Comparison of ENCODE assay signal across 12 cellular contexts in the genomic region with DNA sequence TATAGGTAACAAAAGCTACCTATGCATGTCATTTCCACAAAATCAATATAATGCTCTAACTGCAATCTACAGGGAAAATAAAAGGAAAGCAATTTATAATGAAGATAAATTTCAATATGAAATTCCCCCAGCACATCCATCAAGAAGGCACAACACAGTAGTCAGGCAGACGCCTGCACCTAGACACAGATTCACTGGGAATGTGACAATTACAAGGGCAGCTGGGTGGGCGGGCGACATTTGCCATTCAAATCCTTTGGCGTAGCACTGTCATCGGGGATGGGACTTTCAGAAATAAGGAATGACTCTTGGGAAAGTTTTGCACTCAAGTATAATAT.
DNase-seq lines count a peak whose midpoint lies in the region; ATAC-seq and TF ChIP-seq lines count a peak whose summit lies in the region.
"Had no signal": no experiment of that assay in that cellular context is flagged by ENCODE, and none has a peak within 500 bp of the region (broad histone marks: within the 10 kb centered on the region; RNA-seq: fewer than 3 reads in every experiment).

No MANE protein-coding gene starts in this region.

- peaks cover 6% of the 10 kb centered on the region for H3K9me3 Mint-ChIP-seq in activated T-helper 17 cell treated with anti-CD3 and anti-CD28 coated beads, Interleukin-2, amount 50 U/mL, for 72 hours
- no peaks in the 10 kb centered on the region for H3K9me3 Mint-ChIP-seq in neural crest cell
- H3K9me3 Mint-ChIP-seq: activated CD4-positive, alpha-beta T cell treated with anti-CD3 and anti-CD28 coated beads, Interleukin-2, amount 10 ng/mL, durations not matched to agents 7 days and 5 days; memory B cell; stimulated activated effector memory CD8-positive, alpha-beta T cell treated with anti-CD3 and anti-CD28 coated beads, Interleukin-12 subunit alpha, Interleukin-12 subunit beta, amount 100 ng/mL, for 72 hours had no signal

- ATAC-seq in activated T-helper 17 cell treated with anti-CD3 and anti-CD28 coated beads, Interleukin-2, amount 50 U/mL, for 72 hours (replicated peaks): no peak
- no peak for ATAC-seq in GM18909 (IDR thresholded peaks at IDR 0.05; ENCODE audit: poor library complexity, unreplicated experiment)

- H3K27me3 Mint-ChIP-seq in activated T-helper 17 cell treated with anti-CD3 and anti-CD28 coated beads, Interleukin-2, amount 50 U/mL, for 72 hours: no peaks in the 10 kb centered on the region
- H3K27me3 Mint-ChIP-seq in neural crest cell (ENCODE audit: low read depth): no peaks in the 10 kb centered on the region
- H3K27me3 Mint-ChIP-seq: activated CD4-positive, alpha-beta T cell treated with anti-CD3 and anti-CD28 coated beads, Interleukin-2, amount 10 ng/mL, durations not matched to agents 7 days and 5 days; activated CD8-positive, alpha-beta memory T cell treated with anti-CD3 and anti-CD28 coated beads, Interleukin-2, amount 10 ng/mL, durations not matched to agents 7 days and 5 days; memory B cell had no signal

- peaks cover 33% of the 10 kb centered on the region for H3K4me1 Mint-ChIP-seq in activated T-helper 17 cell treated with anti-CD3 and anti-CD28 coated beads, Interleukin-2, amount 50 U/mL, for 72 hours
- H3K4me1 Mint-ChIP-seq in neural crest cell: peaks cover 69% of the 10 kb centered on the region

- H3K27ac Mint-ChIP-seq in activated T-helper 17 cell treated with anti-CD3 and anti-CD28 coated beads, Interleukin-2, amount 50 U/mL, for 72 hours: peak overlapping the region; percentile 100
- H3K27ac Mint-ChIP-seq in neural crest cell (ENCODE audit: unreplicated experiment): no peak overlapping the region
- H3K27ac Mint-ChIP-seq: stimulated activated effector memory CD8-positive, alpha-beta T cell treated with anti-CD3 and anti-CD28 coated beads, Interleukin-12 subunit alpha, Interleukin-12 subunit beta, amount 100 ng/mL, for 72 hours had no signal

- no peak for TF ChIP-seq CTCF in neural crest cell (conservative IDR thresholded peaks at IDR 0.05)

- H3K4me3 Mint-ChIP-seq in activated T-helper 17 cell treated with anti-CD3 and anti-CD28 coated beads, Interleukin-2, amount 50 U/mL, for 72 hours: peak overlapping the region; percentile 11
- H3K4me3 Mint-ChIP-seq in neural crest cell: peak overlapping the region; percentile 48
- H3K4me3 Mint-ChIP-seq: activated CD4-positive, alpha-beta T cell treated with anti-CD3 and anti-CD28 coated beads, Interleukin-2, amount 10 ng/mL, durations not matched to agents 7 days and 5 days; activated CD8-positive, alpha-beta memory T cell treated with anti-CD3 and anti-CD28 coated beads, Interleukin-2, amount 10 ng/mL, durations not matched to agents 7 days and 5 days; memory B cell; stimulated activated effector memory CD8-positive, alpha-beta T cell treated with anti-CD3 and anti-CD28 coated beads, Interleukin-12 subunit alpha, Interleukin-12 subunit beta, amount 100 ng/mL, for 72 hours had no signal

- peak; percentile 40 for DNase-seq in NCI-H82 (lab: John Stamatoyannopoulos, UW)
- no peak for DNase-seq in NCI-H82 treated with DMSO at 0.1 percent for 48 hours (lab: John Stamatoyannopoulos, UW; ENCODE audit: unreplicated experiment)
- peak; percentile 27 for DNase-seq in NCI-H1694 treated with DMSO at 0.1 percent for 48 hours (lab: John Stamatoyannopoulos, UW)
- DNase-seq in neural crest cell (ENCODE audit: low read depth, low spot score): no peak
- no peak for DNase-seq in EL
- DNase-seq in stimulated activated CD4-positive, alpha-beta T cell treated with anti-CD3 and anti-CD28 coated beads, Interleukin-1b, Interleukin-23, amount 100 ng/mL, for 48 hours: no peak

- H3K36me3 Mint-ChIP-seq in activated T-helper 17 cell treated with anti-CD3 and anti-CD28 coated beads, Interleukin-2, amount 50 U/mL, for 72 hours (ENCODE audit: low read depth): peaks cover 10% of the 10 kb centered on the region
- peaks cover 2% of the 10 kb centered on the region for H3K36me3 Mint-ChIP-seq in neural crest cell (ENCODE audit: low read depth)
- H3K36me3 Mint-ChIP-seq: memory B cell; stimulated activated effector memory CD8-positive, alpha-beta T cell treated with anti-CD3 and anti-CD28 coated beads, Interleukin-12 subunit alpha, Interleukin-12 subunit beta, amount 100 ng/mL, for 72 hours had no signal

Comparison
In these comparisons a context has a peak if more than half of its experiments do, and no peak if none do; other contexts are left out.
1. DNase-seq: peak in NCI-H82 (single experiment) and NCI-H1694 treated with DMSO at 0.1 percent for 48 hours (single experiment); none in NCI-H82 treated with DMSO at 0.1 percent for 48 hours (single experiment), neural crest cell (single experiment), EL (single experiment) and stimulated activated CD4-positive, alpha-beta T cell treated with anti-CD3 and anti-CD28 coated beads, Interleukin-1b, Interleukin-23, amount 100 ng/mL, for 48 hours (single experiment).